In the genomic region with DNA sequence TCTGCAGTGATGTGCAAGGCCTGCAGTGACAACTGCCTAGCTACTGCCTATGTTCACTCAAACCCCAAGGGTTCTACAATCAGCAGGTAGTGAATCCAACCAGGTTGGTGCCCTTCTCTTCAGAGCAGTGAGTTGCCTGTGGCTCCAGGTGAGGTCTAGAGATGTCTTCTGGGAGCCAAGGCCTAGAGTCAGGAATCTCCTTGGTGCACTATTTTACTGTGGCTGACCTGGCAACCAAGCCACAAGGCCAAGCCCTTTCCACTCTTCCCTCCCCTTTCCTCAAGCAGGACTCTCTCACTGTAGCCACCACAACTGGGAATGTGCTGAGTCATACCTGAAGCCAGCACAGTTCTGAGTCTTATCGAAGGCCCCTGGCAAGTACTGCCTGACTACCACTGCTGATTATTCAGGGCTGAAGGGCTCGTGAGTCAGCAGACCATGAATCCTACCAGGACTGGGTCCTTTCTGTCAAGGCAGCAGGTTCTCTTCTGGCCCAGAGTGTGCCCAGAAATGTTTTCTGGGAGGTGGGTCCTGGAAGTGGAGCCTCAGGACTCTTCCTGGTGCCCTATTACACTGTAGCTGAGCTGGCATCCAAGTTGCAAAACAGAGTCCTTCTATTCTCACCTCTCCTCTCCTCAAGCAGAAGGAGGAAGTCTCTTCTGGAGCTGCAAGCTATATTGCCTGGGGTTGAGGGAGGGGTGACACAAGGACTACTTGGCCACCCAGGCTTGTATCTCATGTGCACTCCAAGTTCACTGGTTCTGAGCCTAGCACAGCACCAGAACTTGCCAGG, we compare ENCODE assay signal across 12 cellular contexts.
A peak's percentile ranks its signal among the peaks of the same experiment; 100 is the strongest.
DNase-seq lines count a peak whose midpoint lies in the region; TF ChIP-seq lines count a peak whose summit lies in the region.
"Had no signal": no experiment of that assay in that cellular context is flagged by ENCODE, and none has a peak within 500 bp of the region (broad histone marks: within the 10 kb centered on the region; RNA-seq: fewer than 3 reads in every experiment).

No MANE protein-coding gene starts in this region.

- H3K36me3 ChIP-seq in GM23248 (ENCODE audit: low read depth) (no peaks in the 10 kb centered on the region), smooth muscle cell (ENCODE audit: low read depth) (no peaks in the 10 kb centered on the region), HAP-1 (replicated peaks) (no peaks in the 10 kb centered on the region)
- H3K36me3 ChIP-seq: WERI-Rb-1 had no signal

- H3K27me3 Mint-ChIP-seq in glutamatergic neuron (ENCODE audit: unreplicated experiment), result no peaks in the 10 kb centered on the region

- DNase-seq in GM23248 (peak; percentile 94), SK-MEL-5 (ENCODE audit: low read depth, low spot score) (peak; percentile 3), fibroblast of the conjunctiva (ENCODE audit: low read depth) (peak; percentile 49), smooth muscle cell (lab: John Stamatoyannopoulos, UW; ENCODE audit: unreplicated experiment) (no peak), NCI-H1436 (lab: John Stamatoyannopoulos, UW) (no peak), HAP-1 (ENCODE audit: low spot score in 2 of 2) (no peak), glutamatergic neuron (no peak)
- no peak for DNase-seq in stimulated activated CD4-positive, alpha-beta T cell treated with anti-CD3 and anti-CD28 coated beads, Interleukin-4, amount 100 ng/mL, for 4 hours
- DNase-seq: WERI-Rb-1 had no signal

- H3K27ac ChIP-seq in GM23248 (peak overlapping the region; percentile 39), smooth muscle cell (ENCODE audit: low read depth) (peak overlapping the region; percentile 35)
- H3K27ac ChIP-seq: WERI-Rb-1 had no signal

- H3K79me2 ChIP-seq in GM23248 (ENCODE audit: insufficient read depth), result no peaks in the 10 kb centered on the region
- no peaks in the 10 kb centered on the region for H3K79me2 ChIP-seq in smooth muscle cell (ENCODE audit: low read depth)

- H3F3A ChIP-seq in GM23248 (ENCODE audit: insufficient read depth) (no peaks in the 10 kb centered on the region; the same call in 1 of the 2 replicates), smooth muscle cell (ENCODE audit: low read depth) (no peaks in the 10 kb centered on the region)

- no peaks in the 10 kb centered on the region for H3K27me3 ChIP-seq in GM23248 (replicated peaks; ENCODE audit: insufficient read depth)
- H3K27me3 ChIP-seq in smooth muscle cell (ENCODE audit: low read depth), result no peaks in the 10 kb centered on the region
- H3K27me3 ChIP-seq in HAP-1 (ENCODE audit: low read depth), result no peaks in the 10 kb centered on the region

- in situ Hi-C loops in GM23248 (cut with MboI), result no loop called here
- in situ Hi-C loops in SK-MEL-5 (cut with HindIII; ENCODE audit: low pct_unique_long_range_greater_than_20kb, low sequenced_read_pairs), result no loop called here
- in situ Hi-C loops in HAP-1 (cut with MboI; ENCODE audit: low sequenced_read_pairs), result no loop called here

- WGBS in GM23248 (ENCODE audit: low coverage in 1 of 2, low lambda C conversion rate in 2 of 2, missing lambda C conversion rate in 2 of 2), 2 experiments, result 0 to 6% methylated on average over 2 of the region's 2 CpGs
- 4% methylated on average over 2 of the region's 2 CpGs for WGBS in smooth muscle cell (ENCODE audit: low lambda C conversion rate)

- no peaks in the 10 kb centered on the region for H4K20me1 ChIP-seq in GM23248 (ENCODE audit: insufficient read depth)
- no peaks in the 10 kb centered on the region for H4K20me1 ChIP-seq in smooth muscle cell (ENCODE audit: low read depth)

- H3K4me1 Mint-ChIP-seq in glutamatergic neuron (ENCODE audit: low read depth, unreplicated experiment), result no peaks in the 10 kb centered on the region
- H3K4me1 Mint-ChIP-seq: central memory CD8-positive, alpha-beta T cell; IgD-negative memory B cell had no signal

- H3K9me2 ChIP-seq in GM23248 (ENCODE audit: insufficient read depth), result no peaks in the 10 kb centered on the region

- H2AFZ ChIP-seq in GM23248, result no peak overlapping the region
- no peak overlapping the region for H2AFZ ChIP-seq in smooth muscle cell (ENCODE audit: low read depth)

- no peak overlapping the region for H3K9ac ChIP-seq in GM23248
- H3K9ac ChIP-seq in smooth muscle cell (ENCODE audit: low read depth), result no peak overlapping the region

- H3K27ac Mint-ChIP-seq in glutamatergic neuron (ENCODE audit: unreplicated experiment), result no peak overlapping the region
- H3K27ac Mint-ChIP-seq: IgD-negative memory B cell; natural killer cell treated with Interleukin-12 subunit alpha and Interleukin-12 subunit beta and Interleukin-15 and Interleukin-18, amount 100 ng/mL, for 72 hours had no signal

- H3K4me3 ChIP-seq in GM23248 (no peak overlapping the region), smooth muscle cell (no peak overlapping the region), HAP-1 (no peak overlapping the region)

- no peak overlapping the region for H3K4me3 Mint-ChIP-seq in glutamatergic neuron (ENCODE audit: unreplicated experiment)
- H3K4me3 Mint-ChIP-seq: central memory CD8-positive, alpha-beta T cell; IgD-negative memory B cell; natural killer cell treated with Interleukin-12 subunit alpha and Interleukin-12 subunit beta and Interleukin-15 and Interleukin-18, amount 100 ng/mL, for 72 hours had no signal

- H3K36me3 Mint-ChIP-seq in glutamatergic neuron (ENCODE audit: unreplicated experiment), result no peaks in the 10 kb centered on the region
- H3K36me3 Mint-ChIP-seq: natural killer cell treated with Interleukin-12 subunit alpha and Interleukin-12 subunit beta and Interleukin-15 and Interleukin-18, amount 100 ng/mL, for 72 hours had no signal

- H3K4me1 ChIP-seq in GM23248 (ENCODE audit: insufficient read depth) (peaks cover 11% of the 10 kb centered on the region; the same call in 1 of the 2 replicates), smooth muscle cell (ENCODE audit: low read depth) (no peaks in the 10 kb centered on the region), HAP-1 (no peaks in the 10 kb centered on the region)

- H3K9me3 ChIP-seq in GM23248 (ENCODE audit: low read depth) (no peaks in the 10 kb centered on the region), smooth muscle cell (replicated peaks; ENCODE audit: low read depth) (no peaks in the 10 kb centered on the region), HAP-1 (no peaks in the 10 kb centered on the region)

- TF ChIP-seq CTCF in smooth muscle cell (IDR thresholded peaks at IDR 0.05; ENCODE audit: borderline replicate concordance, insufficient read depth, poor library complexity, severe bottlenecking) (no peak), glutamatergic neuron (IDR thresholded peaks at IDR 0.05; ENCODE audit: partially characterized antibody, unreplicated experiment) (no peak)

- no peaks in the 10 kb centered on the region for H3K9me3 Mint-ChIP-seq in glutamatergic neuron (ENCODE audit: unreplicated experiment)
- H3K9me3 Mint-ChIP-seq: central memory CD8-positive, alpha-beta T cell had no signal

- H3K4me2 ChIP-seq in GM23248 (ENCODE audit: unreplicated experiment) (no peak overlapping the region), smooth muscle cell (no peak overlapping the region)

Comparison
In these comparisons a context has a peak if more than half of its experiments do, and no peak if none do; other contexts are left out.
1. DNase-seq: peak in GM23248 (single experiment), SK-MEL-5 (single experiment) and fibroblast of the conjunctiva (single experiment); none in smooth muscle cell (single experiment), stimulated activated CD4-positive, alpha-beta T cell treated with anti-CD3 and anti-CD28 coated beads, Interleukin-4, amount 100 ng/mL, for 4 hours (0 of 2), NCI-H1436 (single experiment), HAP-1 (0 of 2) and glutamatergic neuron (single experiment).